Comparison of ENCODE assay signal across 12 cellular contexts in the genomic region with DNA sequence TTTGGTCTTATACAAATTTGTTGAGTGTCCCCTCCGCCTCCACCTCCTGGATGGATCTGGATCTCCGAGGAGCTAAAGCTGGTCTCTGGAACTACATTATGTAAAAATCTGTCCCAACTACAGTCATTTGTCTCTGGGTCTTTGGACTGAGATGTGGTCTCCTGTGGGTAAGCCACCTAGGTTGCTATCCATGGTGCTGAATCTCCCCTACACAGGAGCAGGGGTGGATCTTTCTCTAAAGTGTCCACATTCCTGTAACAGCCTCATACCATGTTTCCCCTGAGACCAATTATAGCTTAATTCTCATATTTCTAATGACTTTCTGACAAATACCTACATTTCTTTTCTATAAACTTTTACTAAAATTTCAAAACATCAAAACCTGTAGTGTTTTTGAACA.
DNase-seq lines count a peak whose midpoint lies in the region; ATAC-seq and TF ChIP-seq lines count a peak whose summit lies in the region.
"Had no signal": no experiment of that assay in that cellular context is flagged by ENCODE, and none has a peak within 500 bp of the region (broad histone marks: within the 10 kb centered on the region; RNA-seq: fewer than 3 reads in every experiment).

No MANE protein-coding gene starts in this region.

- no peak for TF ChIP-seq POLR2A in thyroid gland (IDR thresholded peaks at IDR 0.05)

- no peak for TF ChIP-seq RAD21 in neural cell (conservative IDR thresholded peaks at IDR 0.05)

- H2AFZ ChIP-seq in neural cell (ENCODE audit: low read depth, low read length): no peak overlapping the region

- TF ChIP-seq EP300 in neural cell (conservative IDR thresholded peaks at IDR 0.05; ENCODE audit: poor library complexity, severe bottlenecking): no peak

- no peaks in the 10 kb centered on the region for H3K4me1 ChIP-seq in colonic mucosa
- H3K4me1 ChIP-seq in thyroid gland: no peaks in the 10 kb centered on the region

- no peaks in the 10 kb centered on the region for H3K9me2 ChIP-seq in neural cell (ENCODE audit: insufficient read depth, low read length)

- H3K27ac ChIP-seq in colonic mucosa (no peak overlapping the region), neural cell (ENCODE audit: low read length) (no peak overlapping the region), thyroid gland (no peak overlapping the region)
- H3K27ac ChIP-seq: 22Rv1, thoracic aorta had no signal

- H4K20me1 ChIP-seq in neural cell (ENCODE audit: insufficient read depth): no peaks in the 10 kb centered on the region

- DNase-seq in DMS 273 (lab: John Stamatoyannopoulos, UW; ENCODE audit: unreplicated experiment) (peak; percentile 11), DMS 273 treated with DMSO at 0.1 percent for 48 hours (lab: John Stamatoyannopoulos, UW) (no peak), colonic mucosa (peak; percentile 20), thyroid gland (no peak)
- peak; percentile 32 for DNase-seq in Jurkat, Clone E6-1 (ENCODE audit: low read depth, low spot score)
- DNase-seq: NCI-H1930 had no signal

- no peaks in the 10 kb centered on the region for H3K79me2 ChIP-seq in neural cell (replicated peaks; ENCODE audit: insufficient read depth, low read length)

- TF ChIP-seq CTCF in colonic mucosa (IDR thresholded peaks at IDR 0.05) (no peak), neural cell (IDR thresholded peaks at IDR 0.05; ENCODE audit: poor library complexity, severe bottlenecking) (no peak), thyroid gland (IDR thresholded peaks at IDR 0.05) (no peak)

- H3K4me3 ChIP-seq in Jurkat, Clone E6-1 (ENCODE audit: low read length): no peak overlapping the region
- no peak overlapping the region for H3K4me3 ChIP-seq in colonic mucosa
- H3K4me3 ChIP-seq in neural cell (ENCODE audit: low read length): no peak overlapping the region
- no peak overlapping the region for H3K4me3 ChIP-seq in thyroid gland (replicated peaks in 1 of 3)
- H3K4me3 ChIP-seq: thoracic aorta had no signal

- no peaks in the 10 kb centered on the region for H3F3A ChIP-seq in neural cell (ENCODE audit: insufficient read depth, low read length, poor library complexity, severe bottlenecking)

- ATAC-seq in GM18511 (IDR thresholded peaks at IDR 0.05; ENCODE audit: unreplicated experiment) (no peak), GM18519 (IDR thresholded peaks at IDR 0.05; ENCODE audit: low FRiP score, unreplicated experiment) (no peak)
- ATAC-seq: naive thymus-derived CD8-positive, alpha-beta T cell had no signal

- no peaks in the 10 kb centered on the region for H3K36me3 ChIP-seq in colonic mucosa
- no peaks in the 10 kb centered on the region for H3K36me3 ChIP-seq in neural cell (ENCODE audit: insufficient read depth, low read length)
- H3K36me3 ChIP-seq in thyroid gland: no peaks in the 10 kb centered on the region
- H3K36me3 ChIP-seq: thoracic aorta had no signal

- H3K9me3 ChIP-seq in colonic mucosa: no peaks in the 10 kb centered on the region
- no peaks in the 10 kb centered on the region for H3K9me3 ChIP-seq in neural cell (ENCODE audit: low read length)
- no peaks in the 10 kb centered on the region for H3K9me3 ChIP-seq in thyroid gland
- H3K9me3 ChIP-seq: thoracic aorta had no signal

- H3K9ac ChIP-seq in colonic mucosa (ENCODE audit: low read depth in 2 of 2, low read length in 2 of 2) (no peak overlapping the region), neural cell (ENCODE audit: low read length) (no peak overlapping the region)

- WGBS in thyroid gland, 2 donors: 68 to 82% methylated on average over 2 of the region's 2 CpGs

- intact Hi-C loops in colonic mucosa (cut with DNase I) (no loop called here), thyroid gland (cut with DNase I) (no loop called here)

- no peak overlapping the region for H3K4me2 ChIP-seq in neural cell (ENCODE audit: low read length)

- H3K27me3 ChIP-seq in colonic mucosa: no peaks in the 10 kb centered on the region
- no peaks in the 10 kb centered on the region for H3K27me3 ChIP-seq in neural cell (ENCODE audit: insufficient read depth, low read depth, low read length)
- H3K27me3 ChIP-seq in thyroid gland: no peaks in the 10 kb centered on the region

TF ChIP-seq in neural cell, 6 proteins besides CTCF, POLR2A, EP300 and RAD21:
- TF ChIP-seq, protein P1, sequence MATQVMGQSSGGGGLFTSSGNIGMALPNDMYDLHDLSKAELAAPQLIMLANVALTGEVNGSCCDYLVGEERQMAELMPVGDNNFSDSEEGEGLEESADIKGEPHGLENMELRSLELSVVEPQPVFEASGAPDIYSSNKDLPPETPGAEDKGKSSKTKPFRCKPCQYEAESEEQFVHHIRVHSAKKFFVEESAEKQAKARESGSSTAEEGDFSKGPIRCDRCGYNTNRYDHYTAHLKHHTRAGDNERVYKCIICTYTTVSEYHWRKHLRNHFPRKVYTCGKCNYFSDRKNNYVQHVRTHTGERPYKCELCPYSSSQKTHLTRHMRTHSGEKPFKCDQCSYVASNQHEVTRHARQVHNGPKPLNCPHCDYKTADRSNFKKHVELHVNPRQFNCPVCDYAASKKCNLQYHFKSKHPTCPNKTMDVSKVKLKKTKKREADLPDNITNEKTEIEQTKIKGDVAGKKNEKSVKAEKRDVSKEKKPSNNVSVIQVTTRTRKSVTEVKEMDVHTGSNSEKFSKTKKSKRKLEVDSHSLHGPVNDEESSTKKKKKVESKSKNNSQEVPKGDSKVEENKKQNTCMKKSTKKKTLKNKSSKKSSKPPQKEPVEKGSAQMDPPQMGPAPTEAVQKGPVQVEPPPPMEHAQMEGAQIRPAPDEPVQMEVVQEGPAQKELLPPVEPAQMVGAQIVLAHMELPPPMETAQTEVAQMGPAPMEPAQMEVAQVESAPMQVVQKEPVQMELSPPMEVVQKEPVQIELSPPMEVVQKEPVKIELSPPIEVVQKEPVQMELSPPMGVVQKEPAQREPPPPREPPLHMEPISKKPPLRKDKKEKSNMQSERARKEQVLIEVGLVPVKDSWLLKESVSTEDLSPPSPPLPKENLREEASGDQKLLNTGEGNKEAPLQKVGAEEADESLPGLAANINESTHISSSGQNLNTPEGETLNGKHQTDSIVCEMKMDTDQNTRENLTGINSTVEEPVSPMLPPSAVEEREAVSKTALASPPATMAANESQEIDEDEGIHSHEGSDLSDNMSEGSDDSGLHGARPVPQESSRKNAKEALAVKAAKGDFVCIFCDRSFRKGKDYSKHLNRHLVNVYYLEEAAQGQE (IDR thresholded peaks at IDR 0.05; ENCODE audit: borderline replicate concordance): peak; percentile 55
- no peak for TF ChIP-seq POLR2AphosphoS5 (IDR thresholded peaks at IDR 0.05)

Comparison
In these comparisons a context has a peak if more than half of its experiments do, and no peak if none do; other contexts are left out.
1. DNase-seq: peak in DMS 273 (single experiment), Jurkat, Clone E6-1 (single experiment) and colonic mucosa (single experiment); none in DMS 273 treated with DMSO at 0.1 percent for 48 hours (single experiment) and thyroid gland (0 of 2).